In genomic region chr16:5071341-5071680, GRCh38 we compare ENCODE assay signal across 9 cellular contexts. TPM values are rescaled to one million over a fixed set of nuclear protein-coding genes. Genes with fewer than 3 reads are reported as not detected.
DNase-seq lines count a peak whose midpoint lies in the region; ATAC-seq, FAIRE-seq and TF ChIP-seq lines count a peak whose summit lies in the region.
"Had no signal": no experiment of that assay in that cellular context is flagged by ENCODE, and none has a peak within 500 bp of the region (broad histone marks: within the 10 kb centered on the region; RNA-seq: fewer than 3 reads in every experiment).

No MANE protein-coding gene starts in this region.

- peaks cover 17 to 20% of the 10 kb centered on the region in 2 experiments for H3K4me1 Mint-ChIP-seq in H9
- peaks cover 20% of the 10 kb centered on the region for H3K4me1 Mint-ChIP-seq in activated CD4-positive, alpha-beta memory T cell treated with anti-CD3 and anti-CD28 coated beads for 36 hours (ENCODE audit: low read depth)

- no peaks in the 10 kb centered on the region; the same call in 1 of the 2 replicates for H3K27me3 Mint-ChIP-seq in H9 (ENCODE audit: low read depth)
- no peaks in the 10 kb centered on the region for H3K27me3 Mint-ChIP-seq in activated CD4-positive, alpha-beta memory T cell treated with anti-CD3 and anti-CD28 coated beads for 36 hours

- DNase-seq in H9 (no peak), right cardiac atrium (no peak), small intestine (no peak), glomerular visceral epithelial cell (ENCODE audit: extremely low spot score) (no peak), NCI-H187 treated with DMSO at 0.1 percent for 48 hours (lab: John Stamatoyannopoulos, UW) (no peak), foreskin melanocyte (no peak)
- no peak for DNase-seq in activated CD4-positive, alpha-beta memory T cell treated with anti-CD3 and anti-CD28 coated beads for 36 hours

- no peak overlapping the region for H2AFZ ChIP-seq in H9 (ENCODE audit: low read length)

- POLR2A ChIA-PET in activated CD4-positive, alpha-beta memory T cell treated with anti-CD3 and anti-CD28 coated beads for 36 hours (lab: Charles Lee) = interaction anchor here (0.8 kb wide), 1 partner anchor 37 kb away, joined by 3 read pairs; the partner anchor contains the start of gene NAGPA

- H3K4ac ChIP-seq in H9 (ENCODE audit: low read depth, low read length) = no peak overlapping the region

- no peak overlapping the region for H3K4me2 ChIP-seq in H9 (ENCODE audit: insufficient read depth, insufficient read length, low read length)

- H3K79me2 ChIP-seq in H9 (ENCODE audit: insufficient read depth, low read length) = peaks cover 5% of the 10 kb centered on the region; the same call in 1 of the 2 replicates

- H3K4me3 ChIP-seq in right cardiac atrium (ENCODE audit: low read length) = peak overlapping the region; percentile 64
- H3K4me3 ChIP-seq in small intestine (ENCODE audit: low read depth in 1 of 2, low read length in 2 of 2) = peak overlapping the region in 1 of 2 donors; percentile 89

- peaks cover 4% of the 10 kb centered on the region for H3K79me1 ChIP-seq in H9 (ENCODE audit: insufficient read depth, low read depth, low read length, poor library complexity, severe bottlenecking)

- no peak for FAIRE-seq in small intestine (lab: Jason Lieb, UNC)

- CTCF ChIA-PET in activated CD4-positive, alpha-beta memory T cell treated with anti-CD3 and anti-CD28 coated beads for 36 hours (lab: Charles Lee) = interaction anchor here (0.9 to 1.5 kb wide), 5 partner anchors 14 to 22 kb away, joined by 3 to 4 read pairs (median 3); no protein-coding TSS in a partner anchor

- peaks cover 7% of the 10 kb centered on the region for H3K23me2 ChIP-seq in H9 (ENCODE audit: insufficient read length, low read depth, low read length, poor library complexity, severe bottlenecking)

- H3T11ph ChIP-seq in H9 (ENCODE audit: low read length) = no peak overlapping the region

- peaks cover 11 to 22% (median 20%) of the 10 kb centered on the region in 3 experiments; a peak in 6 of 7 replicates for H3K36me3 Mint-ChIP-seq in H9 (ENCODE audit: insufficient read depth in 1 of 3, low read depth in 3 of 3)
- H3K36me3 Mint-ChIP-seq in activated CD4-positive, alpha-beta memory T cell treated with anti-CD3 and anti-CD28 coated beads for 36 hours = peaks cover 9% of the 10 kb centered on the region

- no peak overlapping the region for H3K14ac ChIP-seq in H9 (ENCODE audit: insufficient read depth, low read length)

- no peak overlapping the region for H3K18ac ChIP-seq in H9 (ENCODE audit: insufficient read length, low read depth, low read length)

- no peaks in the 10 kb centered on the region; a peak in 2 of 5 replicates for H3K9me3 Mint-ChIP-seq in H9
- H3K9me3 Mint-ChIP-seq in activated CD4-positive, alpha-beta memory T cell treated with anti-CD3 and anti-CD28 coated beads for 36 hours = no peaks in the 10 kb centered on the region

- peaks cover 0 to 4% of the 10 kb centered on the region in 2 donors for H3K36me3 ChIP-seq in small intestine (ENCODE audit: control insufficient read depth in 2 of 2, insufficient read depth in 2 of 2, low read length in 2 of 2)

- no peaks in the 10 kb centered on the region for H3K9me3 ChIP-seq in H9 (ENCODE audit: control insufficient read depth, low read depth, low read length)
- H3K9me3 ChIP-seq in right cardiac atrium (ENCODE audit: control insufficient read depth, low read length) = no peaks in the 10 kb centered on the region
- no peaks in the 10 kb centered on the region for H3K9me3 ChIP-seq in small intestine (ENCODE audit: control insufficient read depth, low read depth)

- WGBS in H9 (ENCODE audit: extremely low coverage, insufficient read length, low lambda C conversion rate) = no CpG with 5 or more reads among the region's 7 CpGs
- WGBS in right cardiac atrium = 58% methylated on average over 7 of the region's 7 CpGs
- 49 to 58% (median 52%) methylated on average over 7 of the region's 7 CpGs for WGBS in small intestine, 3 donors

- H2BK12ac ChIP-seq in H9 (ENCODE audit: insufficient read length, low read depth, low read length) = no peak overlapping the region

- no peak overlapping the region for H2BK5ac ChIP-seq in H9 (ENCODE audit: insufficient read length, low read length)

- H3K4me1 ChIP-seq in H9 (ENCODE audit: insufficient read depth, low read length) (no peaks in the 10 kb centered on the region), right cardiac atrium (ENCODE audit: control insufficient read depth, insufficient read depth, low read length) (no peaks in the 10 kb centered on the region), small intestine (ENCODE audit: control insufficient read depth in 2 of 2, insufficient read depth in 1 of 2, low read depth in 1 of 2, low read length in 1 of 2) (peaks cover 0 to 2% of the 10 kb centered on the region in 2 donors)

- H2AK5ac ChIP-seq in H9 (ENCODE audit: insufficient read length, low read length) = no peak overlapping the region

- intact Hi-C loops in activated CD4-positive, alpha-beta memory T cell treated with anti-CD3 and anti-CD28 coated beads for 36 hours (cut with micrococcal nuclease) = loop anchor here (2.0 to 5.0 kb wide), 2 partner anchors 21 to 39 kb away; partner anchors contain the start of gene NAGPA
- intact Hi-C loops in right cardiac atrium (cut with DNase I) = no loop called here

- H3K27me3 ChIP-seq in H9 (ENCODE audit: insufficient read depth, low read length) = no peaks in the 10 kb centered on the region
- H3K27me3 ChIP-seq in right cardiac atrium (ENCODE audit: control insufficient read depth, insufficient read depth) = no peaks in the 10 kb centered on the region
- H3K27me3 ChIP-seq in small intestine (ENCODE audit: control insufficient read depth in 2 of 2, insufficient read depth in 2 of 2, low read length in 2 of 2) = no peaks in the 10 kb centered on the region

- H4K91ac ChIP-seq in H9 (ENCODE audit: insufficient read length, low read depth, low read length) = no peak overlapping the region

- H4K20me1 ChIP-seq in H9 (ENCODE audit: control insufficient read depth, insufficient read depth, insufficient read length) = no peaks in the 10 kb centered on the region

- no peak overlapping the region for H2BK15ac ChIP-seq in H9 (ENCODE audit: low read depth, low read length)

- H3K27ac Mint-ChIP-seq in H9 = peak overlapping the region in 1 of 3 experiments; percentile 99; a peak in 1 of 7 replicates
- peak overlapping the region; percentile 86 for H3K27ac Mint-ChIP-seq in activated CD4-positive, alpha-beta memory T cell treated with anti-CD3 and anti-CD28 coated beads for 36 hours

- H4K5ac ChIP-seq in H9 (ENCODE audit: insufficient read length, low read depth, low read length) = no peak overlapping the region

- H2BK20ac ChIP-seq in H9 (ENCODE audit: low read depth, low read length, poor library complexity, severe bottlenecking) = no peak overlapping the region

- no peak for TF ChIP-seq CTCF in H9 (conservative IDR thresholded peaks at IDR 0.05)

- H2BK120ac ChIP-seq in H9 (ENCODE audit: low read depth, low read length, poor library complexity, severe bottlenecking) = no peak overlapping the region

- H3K23ac ChIP-seq in H9 (ENCODE audit: insufficient read length, low read depth, low read length) = no peak overlapping the region

- ATAC-seq in right cardiac atrium = no peak
- ATAC-seq in GM21528 (IDR thresholded peaks at IDR 0.05; ENCODE audit: low FRiP score, unreplicated experiment) = no peak

- no peak overlapping the region for H3K9ac ChIP-seq in H9 (ENCODE audit: extremely low read depth, insufficient read length, low read length)

- H3K27ac ChIP-seq in H9 (ENCODE audit: insufficient read length, low read depth, low read length) = no peak overlapping the region
- H3K27ac ChIP-seq in right cardiac atrium (ENCODE audit: low read length) = peak overlapping the region; percentile 81
- H3K27ac ChIP-seq in small intestine (ENCODE audit: low read depth in 1 of 2, low read length in 1 of 2) = peak overlapping the region; percentile 83 to 92

- no peak overlapping the region for H4K8ac ChIP-seq in H9 (replicated peaks; ENCODE audit: insufficient read length, low read depth, low read length)

- peak overlapping the region; percentile 92 to 96 for H3K4me3 Mint-ChIP-seq in H9
- peak overlapping the region; percentile 95 for H3K4me3 Mint-ChIP-seq in activated CD4-positive, alpha-beta memory T cell treated with anti-CD3 and anti-CD28 coated beads for 36 hours

- no peak overlapping the region for H3K56ac ChIP-seq in H9 (ENCODE audit: insufficient read length, low read depth, low read length)

RNA-seq across cellular contexts. Expression of gene ALG1, which starts 0.3 kb away (rescaled TPM):
- total RNA-seq in H9 (2021) (32.5 and 36.2 TPM in 2 replicates), right cardiac atrium (10 to 100 TPM in 2 of 4 donors, 1 to 10 TPM in 2; 9.3 to 11.4 (median 10.1) TPM)
- 10 to 100 TPM; 12.8 to 14.1 TPM for total RNA-seq in activated CD4-positive, alpha-beta memory T cell treated with anti-CD3 and anti-CD28 coated beads for 36 hours
- polyA plus RNA-seq in right cardiac atrium (8.0 TPM), small intestine (10 to 100 TPM in 1 of 3 donors, 1 to 10 TPM in 2; 4.6 to 35.4 (median 5.6) TPM)

RNA-seq across cellular contexts. Expression of gene C16orf89, which starts 5.6 kb away (rescaled TPM):
- total RNA-seq in H9 (2021) = 2.0 and 2.5 TPM in 2 replicates
- not detected for total RNA-seq in activated CD4-positive, alpha-beta memory T cell treated with anti-CD3 and anti-CD28 coated beads for 36 hours
- 1 to 10 TPM; 3.2 to 9.7 (median 6.8) TPM for total RNA-seq in right cardiac atrium
- polyA plus RNA-seq in right cardiac atrium = 10.9 TPM
- polyA plus RNA-seq in small intestine = 1 to 10 TPM in 2 of 3 donors, not detected in 1; 1.1 to 2.5 TPM
- total RNA-seq: activated CD8-positive, alpha-beta memory T cell treated with anti-CD3 and anti-CD28 coated beads for 36 hours had no signal

RNA-seq across cellular contexts. Expression of gene EEF2KMT, which starts 26.3 kb away (rescaled TPM):
- total RNA-seq in H9 (2021) = 16.4 and 18.1 TPM in 2 replicates
- 10 to 100 TPM; 18.4 to 18.8 TPM for total RNA-seq in activated CD4-positive, alpha-beta memory T cell treated with anti-CD3 and anti-CD28 coated beads for 36 hours
- 1 to 10 TPM; 4.6 to 6.9 (median 5.6) TPM for total RNA-seq in right cardiac atrium
- 4.4 TPM for polyA plus RNA-seq in right cardiac atrium
- 1 to 10 TPM; 4.5 to 9.7 (median 4.9) TPM for polyA plus RNA-seq in small intestine

RNA-seq across cellular contexts. Expression of gene NAGPA, which starts 37.6 kb away (rescaled TPM):
- total RNA-seq in H9 (2021) (12.1 and 12.7 TPM in 2 replicates), right cardiac atrium (10 to 100 TPM in 1 of 4 donors, 1 to 10 TPM in 3; 6.0 to 10.0 (median 7.8) TPM)
- 1 to 10 TPM; 7.6 to 7.8 TPM for total RNA-seq in activated CD4-positive, alpha-beta memory T cell treated with anti-CD3 and anti-CD28 coated beads for 36 hours
- polyA plus RNA-seq in right cardiac atrium (5.3 TPM), small intestine (10 to 100 TPM; 13.2 to 26.8 (median 17.0) TPM)
